10 cellular contexts compared by ENCODE assay signal in genomic region chr1:232806071-232806510, GRCh38. TPM values are rescaled to one million over a fixed set of nuclear protein-coding genes. Genes with fewer than 3 reads are reported as not detected.
DNase-seq lines count a peak whose midpoint lies in the region.
"Had no signal": no experiment of that assay in that cellular context is flagged by ENCODE, and none has a peak within 500 bp of the region (broad histone marks: within the 10 kb centered on the region; RNA-seq: fewer than 3 reads in every experiment).

No MANE protein-coding gene starts in this region.

- no peak overlapping the region for H3K27ac ChIP-seq in iPS-20b (ENCODE audit: low read length)
- H3K27ac ChIP-seq in substantia nigra (ENCODE audit: low read depth, low read length, poor library complexity, severe bottlenecking), result peak overlapping the region; percentile 80
- H3K27ac ChIP-seq: C4-2B had no signal

- peaks cover 4% of the 10 kb centered on the region; the same call in 1 of the 2 replicates for H3K4me1 ChIP-seq in iPS-20b (ENCODE audit: insufficient read depth, low read length)
- H3K4me1 ChIP-seq in HAP-1, result 0 out of 2 replicates have a peak, but pooled peaks cover 3% of the 10 kb centered on the region

- H3K4me3 ChIP-seq in iPS-20b (ENCODE audit: low read length) (peak overlapping the region; percentile 70), HAP-1 (no peak overlapping the region)

- H3K4me3 Mint-ChIP-seq in T-helper 1 cell treated with Interleukin-12 subunit alpha and Interleukin-12 subunit beta and Interleukin-4 antibody, amounts not matched to agents 30 μg/mL and 1 μg/mL, for 36 hours, result peak overlapping the region; percentile 91
- peak overlapping the region; percentile 90 for H3K4me3 Mint-ChIP-seq in activated T-helper 2 cell treated with anti-CD3 and anti-CD28 coated beads, Interferon-gamma antibody, Interleukin-2, Interleukin-4, amounts not matched to agents 10 μg/mL and 5 μg/mL and 100 μg/mL, durations not matched to agents 14 hours and 24 hours and 36 hours (ENCODE audit: low read depth)

- H3K27me3 ChIP-seq in iPS-20b (ENCODE audit: insufficient read depth, low read length), result no peaks in the 10 kb centered on the region
- no peaks in the 10 kb centered on the region for H3K27me3 ChIP-seq in HAP-1 (ENCODE audit: low read depth)

- no peaks in the 10 kb centered on the region for H3K9me3 Mint-ChIP-seq in T-helper 1 cell treated with Interleukin-12 subunit alpha and Interleukin-12 subunit beta and Interleukin-4 antibody, amounts not matched to agents 30 μg/mL and 1 μg/mL, for 36 hours
- peaks cover 2% of the 10 kb centered on the region for H3K9me3 Mint-ChIP-seq in activated T-helper 2 cell treated with anti-CD3 and anti-CD28 coated beads, Interferon-gamma antibody, Interleukin-2, Interleukin-4, amounts not matched to agents 10 μg/mL and 5 μg/mL and 100 μg/mL, durations not matched to agents 14 hours and 24 hours and 36 hours

- no peaks in the 10 kb centered on the region for H3K36me3 ChIP-seq in iPS-20b (ENCODE audit: insufficient read depth, low read depth, low read length)
- no peaks in the 10 kb centered on the region for H3K36me3 ChIP-seq in HAP-1 (replicated peaks)

- peaks cover 10% of the 10 kb centered on the region for H3K36me3 Mint-ChIP-seq in T-helper 1 cell treated with Interleukin-12 subunit alpha and Interleukin-12 subunit beta and Interleukin-4 antibody, amounts not matched to agents 30 μg/mL and 1 μg/mL, for 36 hours (ENCODE audit: low read depth)
- H3K36me3 Mint-ChIP-seq in activated T-helper 2 cell treated with anti-CD3 and anti-CD28 coated beads, Interferon-gamma antibody, Interleukin-2, Interleukin-4, amounts not matched to agents 10 μg/mL and 5 μg/mL and 100 μg/mL, durations not matched to agents 14 hours and 24 hours and 36 hours (ENCODE audit: low read depth), result peaks cover 22% of the 10 kb centered on the region

- intact Hi-C loops in activated T-helper 2 cell treated with anti-CD3 and anti-CD28 coated beads, Interferon-gamma antibody, Interleukin-2, Interleukin-4, amounts not matched to agents 10 μg/mL and 5 μg/mL and 100 μg/mL, durations not matched to agents 14 hours and 24 hours and 36 hours (cut with micrococcal nuclease), result loop anchor here (5.0 to 10.0 kb wide), 2 partner anchors 174 to 309 kb away; partner anchors contain the start of gene SIPA1L2

- DNase-seq in T-helper 1 cell, result no peak
- DNase-seq in activated T-helper 2 cell treated with anti-CD3 and anti-CD28 coated beads, Interferon-gamma antibody, Interleukin-2, Interleukin-4, amounts not matched to agents 10 μg/mL and 5 μg/mL and 100 μg/mL, durations not matched to agents 14 hours and 24 hours and 36 hours (ENCODE audit: low spot score), result no peak
- DNase-seq in substantia nigra (lab: John Stamatoyannopoulos, UW), result no peak
- DNase-seq in HAP-1 (ENCODE audit: low spot score in 2 of 2), result no peak
- DNase-seq in activated CD8-positive, alpha-beta memory T cell treated with anti-CD3 and anti-CD28 coated beads for 24 hours, result no peak
- no peak for DNase-seq in putamen (ENCODE audit: low spot score)
- DNase-seq: NCI-H1694 treated with DMSO at 0.1 percent for 48 hours had no signal

- no peaks in the 10 kb centered on the region for H3K9me3 ChIP-seq in iPS-20b (ENCODE audit: insufficient read depth, low read depth, low read length)
- H3K9me3 ChIP-seq in HAP-1, result no peaks in the 10 kb centered on the region

- peak overlapping the region; percentile 72; the same call in 1 of the 2 replicates for H3K9ac ChIP-seq in iPS-20b (ENCODE audit: low read depth, low read length)

- H3K4me1 Mint-ChIP-seq in T-helper 1 cell treated with Interleukin-12 subunit alpha and Interleukin-12 subunit beta and Interleukin-4 antibody, amounts not matched to agents 30 μg/mL and 1 μg/mL, for 36 hours (ENCODE audit: low read depth), result peaks cover 19% of the 10 kb centered on the region
- H3K4me1 Mint-ChIP-seq in activated T-helper 2 cell treated with anti-CD3 and anti-CD28 coated beads, Interferon-gamma antibody, Interleukin-2, Interleukin-4, amounts not matched to agents 10 μg/mL and 5 μg/mL and 100 μg/mL, durations not matched to agents 14 hours and 24 hours and 36 hours (ENCODE audit: low read depth), result peaks cover 33% of the 10 kb centered on the region

- in situ Hi-C loops in HAP-1 (cut with MboI; ENCODE audit: low sequenced_read_pairs), result no loop called here

- H3K27me3 Mint-ChIP-seq in T-helper 1 cell treated with Interleukin-12 subunit alpha and Interleukin-12 subunit beta and Interleukin-4 antibody, amounts not matched to agents 30 μg/mL and 1 μg/mL, for 36 hours (ENCODE audit: low read depth), result peaks cover 17% of the 10 kb centered on the region
- peaks cover 6% of the 10 kb centered on the region for H3K27me3 Mint-ChIP-seq in activated T-helper 2 cell treated with anti-CD3 and anti-CD28 coated beads, Interferon-gamma antibody, Interleukin-2, Interleukin-4, amounts not matched to agents 10 μg/mL and 5 μg/mL and 100 μg/mL, durations not matched to agents 14 hours and 24 hours and 36 hours (ENCODE audit: low read depth)

- H3K27ac Mint-ChIP-seq in T-helper 1 cell treated with Interleukin-12 subunit alpha and Interleukin-12 subunit beta and Interleukin-4 antibody, amounts not matched to agents 30 μg/mL and 1 μg/mL, for 36 hours, result no peak overlapping the region
- no peak overlapping the region for H3K27ac Mint-ChIP-seq in activated T-helper 2 cell treated with anti-CD3 and anti-CD28 coated beads, Interferon-gamma antibody, Interleukin-2, Interleukin-4, amounts not matched to agents 10 μg/mL and 5 μg/mL and 100 μg/mL, durations not matched to agents 14 hours and 24 hours and 36 hours

RNA-seq across cellular contexts. Expression of gene MAP10, which starts 0.9 kb away (rescaled TPM):
- 3.0 and 3.2 TPM in 2 replicates for total RNA-seq in activated T-helper 2 cell treated with anti-CD3 and anti-CD28 coated beads, Interferon-gamma antibody, Interleukin-2, Interleukin-4, amounts not matched to agents 10 μg/mL and 5 μg/mL and 100 μg/mL, durations not matched to agents 14 hours and 24 hours and 36 hours
